Comparison of ENCODE assay signal across 8 cellular contexts in the genomic region with DNA sequence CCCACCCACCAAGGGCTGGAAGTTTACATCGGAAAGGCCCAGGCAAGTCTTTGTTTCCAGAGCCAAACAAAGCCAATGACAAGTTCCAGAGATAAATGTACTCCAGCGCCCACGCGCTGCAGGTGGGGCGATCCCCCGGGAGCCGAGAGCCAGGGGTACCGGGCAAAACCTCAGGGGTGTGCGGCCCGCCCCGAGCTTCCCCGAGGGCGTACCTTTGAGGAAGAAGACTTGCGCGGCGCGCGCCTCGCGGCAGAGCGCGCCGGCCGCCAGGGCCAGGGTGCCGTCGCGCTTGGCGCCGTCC. TPM values are rescaled to one million over a fixed set of nuclear protein-coding genes. Genes with fewer than 3 reads are reported as not detected.
DNase-seq lines count a peak whose midpoint lies in the region; ATAC-seq, FAIRE-seq and TF ChIP-seq lines count a peak whose summit lies in the region.

No MANE protein-coding gene starts in this region.

- 0% methylated on average over 1 of the region's 29 CpGs for WGBS in esophagus squamous epithelium, 2 donors
- 0 to 1% methylated on average over 29 of the region's 29 CpGs for WGBS in sigmoid colon, 2 donors

- H3K36me3 ChIP-seq in HAP-1 (replicated peaks) (peaks cover 25% of the 10 kb centered on the region), esophagus squamous epithelium (peaks cover 0 to 33% (median 30%) of the 10 kb centered on the region in 3 donors), sigmoid colon (peaks cover 22 to 28% (median 26%) of the 10 kb centered on the region in 4 donors)

- H3K27ac ChIP-seq in esophagus squamous epithelium (peak overlapping the region; percentile 96 to 100 (median 99)), sigmoid colon (peak overlapping the region; percentile 97 to 100 (median 99))

- peak overlapping the region; percentile 93 for H3K4me3 Mint-ChIP-seq in T-helper 17 cell

- peaks cover 7% of the 10 kb centered on the region for H3K27me3 Mint-ChIP-seq in T-helper 17 cell

- peaks cover 57% of the 10 kb centered on the region for H3K4me1 Mint-ChIP-seq in T-helper 17 cell

- intact Hi-C loops in esophagus squamous epithelium (cut with DNase I) = loop anchor here (5.0 to 10.0 kb wide), 3 partner anchors 53 to 134 kb away; no protein-coding TSS in a partner anchor
- intact Hi-C loops in sigmoid colon (cut with DNase I) = loop anchor here (5.0 kb wide), 1 partner anchor 152 kb away; no protein-coding TSS in a partner anchor

- peak overlapping the region; percentile 100 for H3K27ac Mint-ChIP-seq in T-helper 17 cell

- no peak for FAIRE-seq in GM19239 (lab: Jason Lieb, UNC)

- in situ Hi-C loops in HAP-1 (cut with MboI; ENCODE audit: low sequenced_read_pairs) = no loop called here

- H3K4me1 ChIP-seq in HAP-1 (peaks cover 31% of the 10 kb centered on the region), esophagus squamous epithelium (peaks cover 39 to 82% (median 46%) of the 10 kb centered on the region in 3 donors), sigmoid colon (peaks cover 0 to 73% (median 65%) of the 10 kb centered on the region in 4 donors)

- no peaks in the 10 kb centered on the region for H3K27me3 ChIP-seq in HAP-1 (ENCODE audit: low read depth)
- no peaks in the 10 kb centered on the region for H3K27me3 ChIP-seq in esophagus squamous epithelium
- H3K27me3 ChIP-seq in sigmoid colon = no peaks in the 10 kb centered on the region

- DNase-seq in HAP-1 (ENCODE audit: low spot score in 2 of 2) (no peak), T-helper 17 cell (peak in 1 of 3 donors; percentile 34), esophagus squamous epithelium (lab: John Stamatoyannopoulos, UW) (no peak), sigmoid colon (no peak), GM19239 (ENCODE audit: insufficient read length, low spot score) (no peak), SKM-1 (lab: John Stamatoyannopoulos, UW; ENCODE audit: unreplicated experiment) (no peak), CD1c-positive myeloid dendritic cell (ENCODE audit: extremely low spot score) (no peak)

- ATAC-seq in T-helper 17 cell = no peak
- ATAC-seq in GM19397 (IDR thresholded peaks at IDR 0.05; ENCODE audit: unreplicated experiment) = no peak

- TF ChIP-seq POLR2A in esophagus squamous epithelium (IDR thresholded peaks at IDR 0.05) (no peak), sigmoid colon (IDR thresholded peaks at IDR 0.05) (no peak)

- peak overlapping the region; percentile 95 for H3K4me3 ChIP-seq in HAP-1
- peak overlapping the region; percentile 77 to 96 (median 79) for H3K4me3 ChIP-seq in esophagus squamous epithelium
- peak overlapping the region; percentile 80 to 96 (median 86) for H3K4me3 ChIP-seq in sigmoid colon

- TF ChIP-seq CTCF in esophagus squamous epithelium (IDR thresholded peaks at IDR 0.05) (no peak), sigmoid colon (IDR thresholded peaks at IDR 0.05) (no peak)

- TF ChIP-seq EP300 in sigmoid colon (IDR thresholded peaks at IDR 0.05) = no peak

- peaks cover 18% of the 10 kb centered on the region for H3K36me3 Mint-ChIP-seq in T-helper 17 cell (ENCODE audit: low read depth)

- H3K9me3 ChIP-seq in HAP-1 (no peaks in the 10 kb centered on the region), T-helper 17 cell (ENCODE audit: control insufficient read depth, low read length, poor library complexity, severe bottlenecking) (no peaks in the 10 kb centered on the region), esophagus squamous epithelium (no peaks in the 10 kb centered on the region), sigmoid colon (no peaks in the 10 kb centered on the region)

RNA-seq across cellular contexts. Expression of a gene that starts 0.7 kb away (rescaled TPM):
- 1,000 to 10,000 TPM; 1,522 to 2,429 TPM for total RNA-seq in T-helper 17 cell
- 100 to 1,000 TPM; 222 to 415 (median 252) TPM for total RNA-seq in esophagus squamous epithelium
- total RNA-seq in sigmoid colon = 1,000 to 10,000 TPM in 1 of 4 donors, 100 to 1,000 TPM in 3; 449 to 1,033 (median 779) TPM
- polyA plus RNA-seq in sigmoid colon = 100 to 1,000 TPM in 2 of 3 donors, 10 to 100 TPM in 1; 99.9 to 253 (median 136) TPM
